Comparison of ENCODE assay signal across 24 cellular contexts in the genomic region with DNA sequence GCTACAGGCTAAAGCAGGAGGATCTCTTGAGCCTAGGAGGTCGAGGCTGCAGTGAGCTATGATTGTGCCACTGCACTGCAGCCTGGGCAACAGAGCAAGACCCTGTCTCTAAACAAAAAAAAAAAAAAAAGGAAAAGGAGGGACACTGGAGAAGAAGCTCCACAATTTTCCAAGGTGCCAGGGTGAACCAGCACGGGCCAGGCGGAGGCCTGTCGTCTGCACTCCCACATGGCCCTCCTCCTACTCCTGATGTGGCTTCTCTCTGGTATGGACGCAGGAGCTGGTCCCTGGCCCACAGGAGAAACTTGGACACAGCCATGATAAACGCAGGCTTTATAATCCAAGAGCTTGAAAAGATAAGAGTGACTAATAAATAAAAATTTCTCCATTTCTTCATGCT.
"Had no signal": no experiment of that assay in that cellular context is flagged by ENCODE, and none has a peak within 500 bp of the region (broad histone marks: within the 10 kb centered on the region; RNA-seq: fewer than 3 reads in every experiment).

No MANE protein-coding gene starts in this region.

- DNase-seq: head of caudate nucleus; immature natural killer cell; kidney; left colon; left lung; lower lobe of right lung; mammary epithelial cell; mesenchymal stem cell; naive thymus-derived CD4-positive, alpha-beta T cell; pancreas; psoas muscle; right lobe of liver; small intestine; spleen; stimulated activated CD4-positive, alpha-beta T cell treated with anti-CD3 and anti-CD28 coated beads, Interleukin-4, amount 100 ng/mL, for 24 hours; stimulated activated naive CD4-positive, alpha-beta T cell; trophoblast cell; upper lobe of right lung; uterus had no signal

- H3K27ac ChIP-seq: left lung, lower lobe of right lung, pancreas, psoas muscle, right atrium auricular region, right lobe of liver, spleen, suprapubic skin, thoracic aorta, tibial artery, upper lobe of right lung, uterus had no signal

- ATAC-seq: left colon; left lung; lower lobe of right lung; naive thymus-derived CD4-positive, alpha-beta T cell; pancreas; psoas muscle; right lobe of liver; upper lobe of right lung had no signal

- H3K9me3 ChIP-seq: left lung, lower lobe of right lung, pancreas, psoas muscle, right atrium auricular region, right lobe of liver, spleen, suprapubic skin, thoracic aorta, tibial artery, upper lobe of right lung, uterus had no signal

- H3K27me3 ChIP-seq: left lung, pancreas, right atrium auricular region, right lobe of liver, spleen, suprapubic skin, tibial artery, upper lobe of right lung, uterus had no signal

- H3K4me1 ChIP-seq: pancreas, psoas muscle, right lobe of liver had no signal

- H3K4me3 ChIP-seq: left lung, lower lobe of right lung, pancreas, psoas muscle, right atrium auricular region, right lobe of liver, spleen, suprapubic skin, thoracic aorta, tibial artery, upper lobe of right lung, uterus had no signal

- H3K36me3 ChIP-seq: left lung, lower lobe of right lung, pancreas, right atrium auricular region, right lobe of liver, spleen, suprapubic skin, thoracic aorta, tibial artery, upper lobe of right lung, uterus had no signal

- FAIRE-seq: islet of Langerhans, kidney, pancreas, small intestine had no signal
